8 cellular contexts compared by ENCODE assay signal in the genomic region with DNA sequence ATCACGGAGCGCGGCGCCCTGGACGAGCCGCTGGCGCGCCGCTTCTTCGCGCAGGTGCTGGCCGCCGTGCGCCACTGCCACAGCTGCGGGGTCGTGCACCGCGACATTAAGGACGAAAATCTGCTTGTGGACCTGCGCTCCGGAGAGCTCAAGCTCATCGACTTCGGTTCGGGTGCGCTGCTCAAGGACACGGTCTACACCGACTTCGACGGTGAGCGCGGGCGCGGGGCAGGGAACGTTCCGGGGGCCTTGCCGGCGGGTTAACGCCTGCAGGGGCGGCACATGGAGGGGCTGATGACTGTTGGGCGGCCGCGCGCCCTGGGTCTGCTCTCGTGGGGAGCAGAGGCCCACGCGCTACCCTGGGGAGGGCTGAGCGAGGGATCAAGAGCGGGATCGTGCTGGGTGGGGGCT. TPM values are rescaled to one million over a fixed set of nuclear protein-coding genes. Genes with fewer than 3 reads are reported as not detected.
A peak's percentile ranks its signal among the peaks of the same experiment; 100 is the strongest.
DNase-seq lines count a peak whose midpoint lies in the region; ATAC-seq and TF ChIP-seq lines count a peak whose summit lies in the region.

No MANE protein-coding gene starts in this region.

- H3K4me3 ChIP-seq in BLaER1: peak overlapping the region; percentile 93
- peak overlapping the region; percentile 81 to 89 for H3K4me3 ChIP-seq in duodenal mucosa (ENCODE audit: low read depth in 1 of 2, low read length in 2 of 2)

- intact Hi-C loops in natural killer cell (cut with micrococcal nuclease): loop anchor here (2.0 kb wide), 1 partner anchor 25 kb away; no protein-coding TSS in a partner anchor

- no peaks in the 10 kb centered on the region for H3K27me3 Mint-ChIP-seq in natural killer cell (ENCODE audit: low read depth in 2 of 2)

- DNase-seq in NCI-H69 (lab: John Stamatoyannopoulos, UW) (peak; percentile 70), natural killer cell (no peak), NCI-H774 (lab: John Stamatoyannopoulos, UW) (no peak), anterior cingulate cortex (lab: John Stamatoyannopoulos, UW) (no peak), cerebellum (ENCODE audit: low spot score) (no peak)

- peak overlapping the region; percentile 88 to 90 for H3K27ac Mint-ChIP-seq in natural killer cell

- peaks cover 5 to 30% of the 10 kb centered on the region in 2 donors for H3K4me1 Mint-ChIP-seq in natural killer cell

- H3K27me3 ChIP-seq in BLaER1 (no peaks in the 10 kb centered on the region), duodenal mucosa (ENCODE audit: control insufficient read depth in 1 of 2, insufficient read depth in 2 of 2, low read length in 2 of 2) (no peaks in the 10 kb centered on the region)

- H3K4me2 ChIP-seq in BLaER1: peak overlapping the region; percentile 100

- H3K36me3 Mint-ChIP-seq in natural killer cell: no peaks in the 10 kb centered on the region

- H3K9me3 ChIP-seq in BLaER1 (no peaks in the 10 kb centered on the region), duodenal mucosa (ENCODE audit: control insufficient read depth in 1 of 2, low read length in 2 of 2) (no peaks in the 10 kb centered on the region)

- H3K9me3 Mint-ChIP-seq in natural killer cell: no peaks in the 10 kb centered on the region

- peaks cover 60% of the 10 kb centered on the region for H4K20me1 ChIP-seq in BLaER1

- H3K36me3 ChIP-seq in BLaER1 (peaks cover 34% of the 10 kb centered on the region), duodenal mucosa (ENCODE audit: control insufficient read depth in 1 of 2, insufficient read depth in 2 of 2, low read length in 2 of 2) (peaks cover 17 to 20% of the 10 kb centered on the region in 2 donors)

- peak overlapping the region; percentile 86 for H3K9ac ChIP-seq in BLaER1
- peak overlapping the region; percentile 94 to 96 for H3K9ac ChIP-seq in duodenal mucosa (ENCODE audit: low read depth in 1 of 2, low read length in 2 of 2)

- no peak for TF ChIP-seq CTCF in natural killer cell (IDR thresholded peaks at IDR 0.05)

- ATAC-seq in natural killer cell (no peak), HG02763 (IDR thresholded peaks at IDR 0.05; ENCODE audit: unreplicated experiment) (no peak)

- H3K27ac ChIP-seq in BLaER1: peak overlapping the region; percentile 96
- peak overlapping the region; percentile 89 for H3K27ac ChIP-seq in duodenal mucosa (ENCODE audit: low read depth, low read length)

- H3K4me3 Mint-ChIP-seq in natural killer cell: peak overlapping the region; percentile 90

- H3K4me1 ChIP-seq in BLaER1 (peaks cover 66% of the 10 kb centered on the region), duodenal mucosa (ENCODE audit: control insufficient read depth in 1 of 2, insufficient read depth in 2 of 2, low read length in 2 of 2) (peaks cover 36 to 44% of the 10 kb centered on the region in 2 donors)

RNA-seq across cellular contexts. Expression of a gene that starts 1.0 kb away (rescaled TPM):
- 100 to 1,000 TPM; 107 to 130 (median 129) TPM for total RNA-seq in natural killer cell
- total RNA-seq in cerebellum: 9.2 TPM

RNA-seq across cellular contexts. Expression of a gene that starts 43.2 kb away (rescaled TPM):
- total RNA-seq in natural killer cell: 10 to 100 TPM; 45.1 to 69.8 (median 48.5) TPM
- total RNA-seq in cerebellum: 13.8 TPM

RNA-seq across cellular contexts. Expression of a gene that starts 43.4 kb away (rescaled TPM):
- total RNA-seq in natural killer cell (10 to 100 TPM; 17.2 to 22.7 (median 19.2) TPM), cerebellum (13.1 TPM)

RNA-seq across cellular contexts. Expression of a gene that starts 51.0 kb away (rescaled TPM):
- not detected for total RNA-seq in natural killer cell
- total RNA-seq in cerebellum: 0.27 TPM

Comparison
In these comparisons a context has a peak if more than half of its experiments do, and no peak if none do; other contexts are left out.
1. RNA of a gene that starts 1.0 kb away (total RNA-seq): 107 to 130 TPM in natural killer cell; 9.2 TPM in cerebellum (single experiment); every median in the first group is over 10 times any median in the second.